1 cellular context compared by ENCODE assay signal in the genomic region with DNA sequence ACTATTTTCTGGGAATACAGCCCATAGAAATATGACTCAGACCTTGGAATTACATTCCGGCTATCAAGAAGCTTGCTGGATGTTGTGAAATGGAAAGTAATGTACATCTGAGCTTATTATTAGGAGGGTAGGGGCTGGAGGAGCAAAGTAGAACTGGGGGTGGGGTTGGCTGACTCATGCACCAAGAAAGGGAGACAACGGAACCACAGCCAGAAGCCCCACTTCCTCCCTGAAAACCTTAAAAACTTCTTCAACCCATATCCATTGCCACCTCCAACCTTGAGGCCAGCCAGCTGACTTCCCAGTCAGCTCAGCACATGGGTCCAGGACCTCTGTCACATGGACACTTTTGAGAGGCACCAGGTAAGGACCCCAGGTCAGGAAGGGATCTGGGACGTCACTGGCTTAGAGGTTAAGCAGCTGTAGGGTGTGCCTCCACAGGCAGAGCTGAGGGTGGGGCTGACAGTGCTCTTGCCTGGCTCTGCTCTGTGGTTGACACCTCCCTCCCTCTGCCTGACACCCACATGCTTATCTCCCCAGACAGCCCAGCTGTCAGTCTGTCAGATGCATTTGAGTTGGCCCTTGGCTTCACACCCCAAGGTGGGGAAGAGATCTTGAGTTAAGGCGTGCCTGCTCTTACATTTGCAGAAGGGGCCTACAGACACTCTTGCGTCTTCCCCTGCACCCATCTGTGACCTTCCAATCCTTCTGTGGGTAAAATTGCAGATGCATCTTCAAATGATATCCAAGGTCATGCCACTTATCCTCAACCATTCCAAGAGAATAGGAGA.
TF ChIP-seq lines count a peak whose summit lies in the region.

No MANE protein-coding gene starts in this region.

TF ChIP-seq in K562, 482 proteins besides CTCF, POLR2A, EP300 and RAD21 (continued from another document and continues in another):
- TF ChIP-seq, protein P1, sequence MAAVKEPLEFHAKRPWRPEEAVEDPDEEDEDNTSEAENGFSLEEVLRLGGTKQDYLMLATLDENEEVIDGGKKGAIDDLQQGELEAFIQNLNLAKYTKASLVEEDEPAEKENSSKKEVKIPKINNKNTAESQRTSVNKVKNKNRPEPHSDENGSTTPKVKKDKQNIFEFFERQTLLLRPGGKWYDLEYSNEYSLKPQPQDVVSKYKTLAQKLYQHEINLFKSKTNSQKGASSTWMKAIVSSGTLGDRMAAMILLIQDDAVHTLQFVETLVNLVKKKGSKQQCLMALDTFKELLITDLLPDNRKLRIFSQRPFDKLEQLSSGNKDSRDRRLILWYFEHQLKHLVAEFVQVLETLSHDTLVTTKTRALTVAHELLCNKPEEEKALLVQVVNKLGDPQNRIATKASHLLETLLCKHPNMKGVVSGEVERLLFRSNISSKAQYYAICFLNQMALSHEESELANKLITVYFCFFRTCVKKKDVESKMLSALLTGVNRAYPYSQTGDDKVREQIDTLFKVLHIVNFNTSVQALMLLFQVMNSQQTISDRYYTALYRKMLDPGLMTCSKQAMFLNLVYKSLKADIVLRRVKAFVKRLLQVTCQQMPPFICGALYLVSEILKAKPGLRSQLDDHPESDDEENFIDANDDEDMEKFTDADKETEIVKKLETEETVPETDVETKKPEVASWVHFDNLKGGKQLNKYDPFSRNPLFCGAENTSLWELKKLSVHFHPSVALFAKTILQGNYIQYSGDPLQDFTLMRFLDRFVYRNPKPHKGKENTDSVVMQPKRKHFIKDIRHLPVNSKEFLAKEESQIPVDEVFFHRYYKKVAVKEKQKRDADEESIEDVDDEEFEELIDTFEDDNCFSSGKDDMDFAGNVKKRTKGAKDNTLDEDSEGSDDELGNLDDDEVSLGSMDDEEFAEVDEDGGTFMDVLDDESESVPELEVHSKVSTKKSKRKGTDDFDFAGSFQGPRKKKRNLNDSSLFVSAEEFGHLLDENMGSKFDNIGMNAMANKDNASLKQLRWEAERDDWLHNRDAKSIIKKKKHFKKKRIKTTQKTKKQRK (IDR thresholded peaks at IDR 0.05; ENCODE audit: borderline replicate concordance, low read depth, low read length), result no peak
- TF ChIP-seq HDAC1 (IDR thresholded peaks at IDR 0.05) (peak in 1 of 2 experiments; percentile 98; a peak in 3 of 4 replicates), IFI16 (CRISPR knock-in tag; IDR thresholded peaks at IDR 0.05) (no peak), ZNF263 (CRISPR knock-in tag; IDR thresholded peaks at IDR 0.05; ENCODE audit: borderline replicate concordance) (peak; percentile 79; the same call in 1 of the 2 replicates), ELF4 (CRISPR knock-in tag; IDR thresholded peaks at IDR 0.05) (peak; percentile 73), CBFB (CRISPR knock-in tag; IDR thresholded peaks at IDR 0.05) (peak; percentile 88), DMBX1 (CRISPR knock-in tag; IDR thresholded peaks at IDR 0.05; ENCODE audit: borderline replicate concordance) (peak; percentile 84), SMAD4 (CRISPR knock-in tag; conservative IDR thresholded peaks at IDR 0.05) (peak; percentile 97), SP2 (IDR thresholded peaks at IDR 0.05; ENCODE audit: extremely low read depth, low read depth, low read length, poor library complexity, severe bottlenecking) (peak; percentile 19), HEY1 (CRISPR knock-in tag; IDR thresholded peaks at IDR 0.05; ENCODE audit: borderline replicate concordance) (0 out of 2 replicates have a peak, but pooled peaks have one; percentile 66), ZKSCAN1 (IDR thresholded peaks at IDR 0.05; ENCODE audit: low read depth, low read length) (peak; percentile 78), CBX1 (IDR thresholded peaks at IDR 0.05; ENCODE audit: low read depth) (peak; percentile 84), ZBTB7A (IDR thresholded peaks at IDR 0.05; ENCODE audit: borderline replicate concordance, control insufficient read depth, low read depth, low read length) (peak; percentile 85), ZNF253 (CRISPR knock-in tag; conservative IDR thresholded peaks at IDR 0.05) (no peak), NCOA4 (IDR thresholded peaks at IDR 0.05; ENCODE audit: partially characterized antibody) (no peak), CCAR2 (IDR thresholded peaks at IDR 0.05; ENCODE audit: low read depth, low read length) (0 out of 2 replicates have a peak, but pooled peaks have one; percentile 76), U2AF1 (optimal IDR thresholded peaks at IDR 0.05; ENCODE audit: low read depth, low read length) (no peak), PCBP1 (IDR thresholded peaks at IDR 0.05; ENCODE audit: low read depth, low read length, poor library complexity, severe bottlenecking) (no peak), NCOA1 (IDR thresholded peaks at IDR 0.05; ENCODE audit: low read depth) (peak; percentile 78), ZNF830 (CRISPR knock-in tag; IDR thresholded peaks at IDR 0.05) (no peak), ASH1L (IDR thresholded peaks at IDR 0.05; ENCODE audit: borderline replicate concordance, low read depth, partially characterized antibody) (no peak), MTA2 (IDR thresholded peaks at IDR 0.05; ENCODE audit: low read depth) (peak; percentile 83), HMGN3 (IDR thresholded peaks at IDR 0.05; ENCODE audit: borderline replicate concordance, extremely low read depth, insufficient read length, low read depth, low read length) (peak; percentile 91), ZNF778 (CRISPR knock-in tag; IDR thresholded peaks at IDR 0.05) (no peak), ZNF785 (CRISPR knock-in tag; IDR thresholded peaks at IDR 0.05) (no peak), NFATC3 (IDR thresholded peaks at IDR 0.05) (no peak), ZNF311 (CRISPR knock-in tag; IDR thresholded peaks at IDR 0.05) (no peak), RBM14 (IDR thresholded peaks at IDR 0.05; ENCODE audit: borderline replicate concordance, insufficient read depth, low read depth, low read length) (no peak), ZNF586 (CRISPR knock-in tag; conservative IDR thresholded peaks at IDR 0.05) (no peak), SAFB (IDR thresholded peaks at IDR 0.05; ENCODE audit: borderline replicate concordance, low read depth, low read length) (no peak), ZNF175 (CRISPR knock-in tag; IDR thresholded peaks at IDR 0.05; ENCODE audit: low read depth) (peak; percentile 93), ZNF408 (CRISPR knock-in tag; IDR thresholded peaks at IDR 0.05; ENCODE audit: low read depth) (no peak), CCNT2 (IDR thresholded peaks at IDR 0.05; ENCODE audit: borderline replicate concordance, extremely low read depth, insufficient read length, low read depth, low read length) (peak; percentile 73), TRIM24 (IDR thresholded peaks at IDR 0.05) (peak; percentile 85 to 92), PHB2 (IDR thresholded peaks at IDR 0.05; ENCODE audit: low read depth) (peak; percentile 21; the same call in 1 of the 2 replicates), L3MBTL2 (IDR thresholded peaks at IDR 0.05) (peak; percentile 99), YBX1 (IDR thresholded peaks at IDR 0.05) (no peak), ZNF121 (CRISPR knock-in tag; conservative IDR thresholded peaks at IDR 0.05) (no peak), TEAD1 (CRISPR knock-in tag; IDR thresholded peaks at IDR 0.05) (peak; percentile 69 to 83; a peak in 3 of 4 replicates), ZC3H11A (IDR thresholded peaks at IDR 0.05; ENCODE audit: low read depth, low read length) (no peak), PHB (CRISPR knock-in tag; IDR thresholded peaks at IDR 0.05) (no peak), MCM5 (IDR thresholded peaks at IDR 0.05; ENCODE audit: low read depth) (no peak), NCOA6 (IDR thresholded peaks at IDR 0.05) (no peak; the same call in 1 of the 2 replicates), PHF8 (IDR thresholded peaks at IDR 0.05; ENCODE audit: borderline replicate concordance, low read length) (peak; percentile 53; the same call in 1 of the 2 replicates), ZNF764 (CRISPR knock-in tag; IDR thresholded peaks at IDR 0.05; ENCODE audit: low read depth) (no peak), KDM5B (IDR thresholded peaks at IDR 0.05; ENCODE audit: insufficient replicate concordance, low read depth, low read length) (peak; percentile 74), BHLHE40 (IDR thresholded peaks at IDR 0.05; ENCODE audit: low read length) (peak; percentile 76), ATF1 (CRISPR knock-in tag; IDR thresholded peaks at IDR 0.05) (no peak), ATF1 (tag; IDR thresholded peaks at IDR 0.05) (peak; percentile 93), ZBTB8A (IDR thresholded peaks at IDR 0.05; ENCODE audit: partially characterized antibody) (no peak)
- TF ChIP-seq, protein P2, sequence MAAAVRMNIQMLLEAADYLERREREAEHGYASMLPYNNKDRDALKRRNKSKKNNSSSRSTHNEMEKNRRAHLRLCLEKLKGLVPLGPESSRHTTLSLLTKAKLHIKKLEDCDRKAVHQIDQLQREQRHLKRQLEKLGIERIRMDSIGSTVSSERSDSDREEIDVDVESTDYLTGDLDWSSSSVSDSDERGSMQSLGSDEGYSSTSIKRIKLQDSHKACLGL (CRISPR knock-in tag; IDR thresholded peaks at IDR 0.05; ENCODE audit: borderline replicate concordance, poor library complexity, severe bottlenecking), result peak; percentile 51
- TF ChIP-seq, protein P3, sequence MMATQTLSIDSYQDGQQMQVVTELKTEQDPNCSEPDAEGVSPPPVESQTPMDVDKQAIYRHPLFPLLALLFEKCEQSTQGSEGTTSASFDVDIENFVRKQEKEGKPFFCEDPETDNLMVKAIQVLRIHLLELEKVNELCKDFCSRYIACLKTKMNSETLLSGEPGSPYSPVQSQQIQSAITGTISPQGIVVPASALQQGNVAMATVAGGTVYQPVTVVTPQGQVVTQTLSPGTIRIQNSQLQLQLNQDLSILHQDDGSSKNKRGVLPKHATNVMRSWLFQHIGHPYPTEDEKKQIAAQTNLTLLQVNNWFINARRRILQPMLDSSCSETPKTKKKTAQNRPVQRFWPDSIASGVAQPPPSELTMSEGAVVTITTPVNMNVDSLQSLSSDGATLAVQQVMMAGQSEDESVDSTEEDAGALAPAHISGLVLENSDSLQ (IDR thresholded peaks at IDR 0.05), result peak; percentile 98
- TF ChIP-seq, protein P4, sequence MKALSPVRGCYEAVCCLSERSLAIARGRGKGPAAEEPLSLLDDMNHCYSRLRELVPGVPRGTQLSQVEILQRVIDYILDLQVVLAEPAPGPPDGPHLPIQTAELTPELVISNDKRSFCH (CRISPR knock-in tag; IDR thresholded peaks at IDR 0.05), result no peak
- TF ChIP-seq, protein P4 (tag; IDR thresholded peaks at IDR 0.05), result peak; percentile 86; the same call in 1 of the 2 replicates
- TF ChIP-seq, protein P5, sequence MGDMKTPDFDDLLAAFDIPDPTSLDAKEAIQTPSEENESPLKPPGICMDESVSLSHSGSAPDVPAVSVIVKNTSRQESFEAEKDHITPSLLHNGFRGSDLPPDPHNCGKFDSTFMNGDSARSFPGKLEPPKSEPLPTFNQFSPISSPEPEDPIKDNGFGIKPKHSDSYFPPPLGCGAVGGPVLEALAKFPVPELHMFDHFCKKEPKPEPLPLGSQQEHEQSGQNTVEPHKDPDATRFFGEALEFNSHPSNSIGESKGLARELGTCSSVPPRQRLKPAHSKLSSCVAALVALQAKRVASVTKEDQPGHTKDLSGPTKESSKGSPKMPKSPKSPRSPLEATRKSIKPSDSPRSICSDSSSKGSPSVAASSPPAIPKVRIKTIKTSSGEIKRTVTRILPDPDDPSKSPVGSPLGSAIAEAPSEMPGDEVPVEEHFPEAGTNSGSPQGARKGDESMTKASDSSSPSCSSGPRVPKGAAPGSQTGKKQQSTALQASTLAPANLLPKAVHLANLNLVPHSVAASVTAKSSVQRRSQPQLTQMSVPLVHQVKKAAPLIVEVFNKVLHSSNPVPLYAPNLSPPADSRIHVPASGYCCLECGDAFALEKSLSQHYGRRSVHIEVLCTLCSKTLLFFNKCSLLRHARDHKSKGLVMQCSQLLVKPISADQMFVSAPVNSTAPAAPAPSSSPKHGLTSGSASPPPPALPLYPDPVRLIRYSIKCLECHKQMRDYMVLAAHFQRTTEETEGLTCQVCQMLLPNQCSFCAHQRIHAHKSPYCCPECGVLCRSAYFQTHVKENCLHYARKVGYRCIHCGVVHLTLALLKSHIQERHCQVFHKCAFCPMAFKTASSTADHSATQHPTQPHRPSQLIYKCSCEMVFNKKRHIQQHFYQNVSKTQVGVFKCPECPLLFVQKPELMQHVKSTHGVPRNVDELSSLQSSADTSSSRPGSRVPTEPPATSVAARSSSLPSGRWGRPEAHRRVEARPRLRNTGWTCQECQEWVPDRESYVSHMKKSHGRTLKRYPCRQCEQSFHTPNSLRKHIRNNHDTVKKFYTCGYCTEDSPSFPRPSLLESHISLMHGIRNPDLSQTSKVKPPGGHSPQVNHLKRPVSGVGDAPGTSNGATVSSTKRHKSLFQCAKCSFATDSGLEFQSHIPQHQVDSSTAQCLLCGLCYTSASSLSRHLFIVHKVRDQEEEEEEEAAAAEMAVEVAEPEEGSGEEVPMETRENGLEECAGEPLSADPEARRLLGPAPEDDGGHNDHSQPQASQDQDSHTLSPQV (IDR thresholded peaks at IDR 0.05), result peak; percentile 69
- TF ChIP-seq, protein P6, sequence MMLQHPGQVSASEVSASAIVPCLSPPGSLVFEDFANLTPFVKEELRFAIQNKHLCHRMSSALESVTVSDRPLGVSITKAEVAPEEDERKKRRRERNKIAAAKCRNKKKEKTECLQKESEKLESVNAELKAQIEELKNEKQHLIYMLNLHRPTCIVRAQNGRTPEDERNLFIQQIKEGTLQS (IDR thresholded peaks at IDR 0.05), result peak; percentile 96
- TF ChIP-seq, protein P6 (CRISPR knock-in tag; conservative IDR thresholded peaks at IDR 0.05), result peak; percentile 90
- TF ChIP-seq, protein P7, sequence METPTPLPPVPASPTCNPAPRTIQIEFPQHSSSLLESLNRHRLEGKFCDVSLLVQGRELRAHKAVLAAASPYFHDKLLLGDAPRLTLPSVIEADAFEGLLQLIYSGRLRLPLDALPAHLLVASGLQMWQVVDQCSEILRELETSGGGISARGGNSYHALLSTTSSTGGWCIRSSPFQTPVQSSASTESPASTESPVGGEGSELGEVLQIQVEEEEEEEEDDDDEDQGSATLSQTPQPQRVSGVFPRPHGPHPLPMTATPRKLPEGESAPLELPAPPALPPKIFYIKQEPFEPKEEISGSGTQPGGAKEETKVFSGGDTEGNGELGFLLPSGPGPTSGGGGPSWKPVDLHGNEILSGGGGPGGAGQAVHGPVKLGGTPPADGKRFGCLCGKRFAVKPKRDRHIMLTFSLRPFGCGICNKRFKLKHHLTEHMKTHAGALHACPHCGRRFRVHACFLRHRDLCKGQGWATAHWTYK (CRISPR knock-in tag; IDR thresholded peaks at IDR 0.05), result peak; percentile 52; the same call in 1 of the 2 replicates
